ENCODE assay signal across 1 cellular context in genomic region chr9:136697821-136698526, GRCh38.
TF ChIP-seq lines count a peak whose summit lies in the region.

No MANE protein-coding gene starts in this region.

TF ChIP-seq in HepG2, 621 proteins besides CTCF, POLR2A, EP300 and RAD21 (continued from another document and continues in another):
- TF ChIP-seq ZBTB40 (IDR thresholded peaks at IDR 0.05) (no peak), ZBTB40 (CRISPR knock-in tag; IDR thresholded peaks at IDR 0.05) (no peak), ELF4 (CRISPR knock-in tag; IDR thresholded peaks at IDR 0.05; ENCODE audit: borderline replicate concordance) (no peak), ZNF678 (CRISPR knock-in tag; IDR thresholded peaks at IDR 0.05) (no peak), GATAD2A (CRISPR knock-in tag; IDR thresholded peaks at IDR 0.05) (peak; percentile 89), ZBTB4 (CRISPR knock-in tag; IDR thresholded peaks at IDR 0.05; ENCODE audit: borderline replicate concordance) (no peak), ZNF318 (CRISPR knock-in tag; IDR thresholded peaks at IDR 0.05) (no peak), JUNB (CRISPR knock-in tag; IDR thresholded peaks at IDR 0.05; ENCODE audit: borderline replicate concordance) (no peak), NR2C2 (CRISPR knock-in tag; IDR thresholded peaks at IDR 0.05; ENCODE audit: borderline replicate concordance) (peak; percentile 56; the same call in 1 of the 2 replicates), SNAPC2 (CRISPR knock-in tag; IDR thresholded peaks at IDR 0.05) (no peak), NFATC3 (CRISPR knock-in tag; IDR thresholded peaks at IDR 0.05) (no peak), ARNT2 (CRISPR knock-in tag; IDR thresholded peaks at IDR 0.05; ENCODE audit: low read depth) (no peak), NKX3-1 (CRISPR knock-in tag; IDR thresholded peaks at IDR 0.05) (peak; percentile 70), ZNF660 (CRISPR knock-in tag; IDR thresholded peaks at IDR 0.05; ENCODE audit: borderline replicate concordance, low read depth) (no peak), RBM39 (IDR thresholded peaks at IDR 0.05; ENCODE audit: low read depth, low read length, poor library complexity, severe bottlenecking) (no peak), ZBTB43 (CRISPR knock-in tag; conservative IDR thresholded peaks at IDR 0.05) (peak; percentile 94), HDAC2 (CRISPR knock-in tag; IDR thresholded peaks at IDR 0.05) (peak; percentile 41), ZNF274 (CRISPR knock-in tag; IDR thresholded peaks at IDR 0.05) (no peak), MAX (IDR thresholded peaks at IDR 0.05) (no peak), ASH2L (IDR thresholded peaks at IDR 0.05; ENCODE audit: insufficient read length, low read depth, low read length) (peak; percentile 8), ZNF446 (CRISPR knock-in tag; IDR thresholded peaks at IDR 0.05) (no peak), GABPB1 (CRISPR knock-in tag; IDR thresholded peaks at IDR 0.05) (no peak), EED (CRISPR knock-in tag; IDR thresholded peaks at IDR 0.05) (no peak), ZNF547 (CRISPR knock-in tag; IDR thresholded peaks at IDR 0.05) (no peak), NFE2L1 (CRISPR knock-in tag; IDR thresholded peaks at IDR 0.05; ENCODE audit: borderline replicate concordance) (no peak), ZNF30 (CRISPR knock-in tag; IDR thresholded peaks at IDR 0.05) (no peak), ZNF704 (CRISPR knock-in tag; IDR thresholded peaks at IDR 0.05; ENCODE audit: borderline replicate concordance) (no peak), FUBP1 (CRISPR knock-in tag; IDR thresholded peaks at IDR 0.05; ENCODE audit: borderline replicate concordance) (no peak), RFXANK (CRISPR knock-in tag; IDR thresholded peaks at IDR 0.05) (no peak), KLF12 (CRISPR knock-in tag; IDR thresholded peaks at IDR 0.05; ENCODE audit: borderline replicate concordance) (no peak), EHMT2 (IDR thresholded peaks at IDR 0.05; ENCODE audit: borderline replicate concordance, low read depth, low read length) (no peak), ZNF44 (CRISPR knock-in tag; IDR thresholded peaks at IDR 0.05) (0 out of 2 replicates have a peak, but pooled peaks have one; percentile 11), ZNF343 (CRISPR knock-in tag; IDR thresholded peaks at IDR 0.05) (no peak), KDM1A (CRISPR knock-in tag; IDR thresholded peaks at IDR 0.05) (no peak), PAF1 (CRISPR knock-in tag; IDR thresholded peaks at IDR 0.05) (no peak)
